ENCODE assay signal across 17 cellular contexts in the genomic region with DNA sequence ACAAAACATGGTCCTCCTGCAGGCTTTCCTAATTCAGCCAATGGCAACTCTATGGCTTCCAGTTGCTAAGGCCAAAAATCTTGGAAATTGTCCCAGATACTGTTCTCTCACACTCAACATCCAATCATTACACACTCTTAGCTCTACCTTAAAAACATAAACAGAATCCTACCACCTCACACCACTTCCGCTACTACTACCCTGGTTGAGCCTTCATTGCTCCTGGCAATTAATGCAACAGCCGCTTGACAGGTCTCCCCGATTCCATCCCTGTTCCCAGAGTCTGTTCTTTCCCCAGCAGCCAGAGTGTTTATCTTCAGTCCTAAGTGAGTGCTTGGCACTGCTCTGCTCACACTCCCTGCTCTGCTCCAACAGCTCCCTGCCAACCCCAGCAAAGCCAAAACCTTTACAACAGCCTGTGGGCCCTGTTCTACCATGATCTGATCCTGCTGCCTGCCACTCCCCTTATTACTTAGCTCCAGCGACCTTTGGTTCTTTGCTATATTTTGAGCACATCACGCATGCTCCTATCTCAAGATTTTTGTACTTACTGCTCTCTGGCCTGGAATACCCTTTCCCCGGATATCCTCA.
DNase-seq lines count a peak whose midpoint lies in the region; ATAC-seq, FAIRE-seq and TF ChIP-seq lines count a peak whose summit lies in the region.
"Had no signal": no experiment of that assay in that cellular context is flagged by ENCODE, and none has a peak within 500 bp of the region (broad histone marks: within the 10 kb centered on the region; RNA-seq: fewer than 3 reads in every experiment).

No MANE protein-coding gene starts in this region.

- H3K14ac ChIP-seq in trophoblast cell (ENCODE audit: low read length), result no peak overlapping the region

- H4K91ac ChIP-seq in trophoblast cell (ENCODE audit: low read depth, low read length), result no peak overlapping the region

- H2AFZ ChIP-seq in GM23338, result no peak overlapping the region
- H2AFZ ChIP-seq in trophoblast cell (ENCODE audit: insufficient read depth, low read length, poor library complexity), result no peak overlapping the region

- 41% methylated on average over 6 of the region's 6 CpGs for WGBS in esophagus muscularis mucosa
- WGBS in small intestine, 3 donors, result 25 to 47% (median 33%) methylated on average over 6 of the region's 6 CpGs
- no CpG with 5 or more reads among the region's 6 CpGs for WGBS in trophoblast cell (ENCODE audit: extremely low coverage, insufficient coverage, insufficient read length)

- H3K4me3 ChIP-seq in LNCaP clone FGC (ENCODE audit: low read depth, low read length) (no peak overlapping the region), esophagus muscularis mucosa (peak overlapping the region in 2 of 4 donors; percentile 0 to 23), small intestine (ENCODE audit: low read depth in 1 of 2, low read length in 2 of 2) (no peak overlapping the region), GM23338 (no peak overlapping the region), trophoblast cell (ENCODE audit: low read depth, low read length) (no peak overlapping the region), BE2C (ENCODE audit: low read depth, low read length) (no peak overlapping the region)

- H3K27ac Mint-ChIP-seq in GM23338, result no peak overlapping the region
- H3K27ac Mint-ChIP-seq: activated T-helper 1 cell treated with anti-CD3 and anti-CD28 coated beads, Interleukin-12 subunit alpha, Interleukin-12 subunit beta, Interleukin-2, Interleukin-4 antibody, amounts not matched to agents 30 ng/mL and 10 ng/mL and 1 ng/mL, durations not matched to agents 14 hours and 24 hours and 36 hours; brain; T-helper 1 cell treated with Interleukin-12 subunit alpha and Interleukin-12 subunit beta and Interleukin-4 antibody, amounts not matched to agents 30 μg/mL and 1 μg/mL, for 36 hours had no signal

- no peak overlapping the region for H3K23ac ChIP-seq in trophoblast cell (ENCODE audit: low read length)

- ATAC-seq in left lobe of liver (peak; percentile 96), GM23338 (no peak)

- H3K9me3 Mint-ChIP-seq in GM23338, result no peaks in the 10 kb centered on the region
- H3K9me3 Mint-ChIP-seq: activated T-helper 1 cell treated with anti-CD3 and anti-CD28 coated beads, Interleukin-12 subunit alpha, Interleukin-12 subunit beta, Interleukin-2, Interleukin-4 antibody, amounts not matched to agents 30 ng/mL and 10 ng/mL and 1 ng/mL, durations not matched to agents 14 hours and 24 hours and 36 hours; brain; immature natural killer cell; T-helper 1 cell treated with Interleukin-12 subunit alpha and Interleukin-12 subunit beta and Interleukin-4 antibody, amounts not matched to agents 30 μg/mL and 1 μg/mL, for 36 hours had no signal

- H3K4me2 ChIP-seq in GM23338 (no peak overlapping the region), trophoblast cell (ENCODE audit: low read length) (no peak overlapping the region)

- no peak overlapping the region for H2BK120ac ChIP-seq in trophoblast cell (ENCODE audit: insufficient read depth, low read length, poor library complexity)

- H3K27me3 ChIP-seq in esophagus muscularis mucosa (no peaks in the 10 kb centered on the region), small intestine (ENCODE audit: control insufficient read depth in 2 of 2, insufficient read depth in 2 of 2, low read length in 2 of 2) (no peaks in the 10 kb centered on the region), GM23338 (ENCODE audit: insufficient read depth) (no peaks in the 10 kb centered on the region), trophoblast cell (ENCODE audit: insufficient read depth, low read length) (no peaks in the 10 kb centered on the region), BE2C (no peaks in the 10 kb centered on the region)

- H4K12ac ChIP-seq in trophoblast cell (ENCODE audit: low read depth, low read length), result no peak overlapping the region

- H3K36me3 ChIP-seq in esophagus muscularis mucosa, result peaks cover 24 to 71% (median 61%) of the 10 kb centered on the region in 4 donors
- peaks cover 3 to 24% of the 10 kb centered on the region in 2 donors for H3K36me3 ChIP-seq in small intestine (ENCODE audit: control insufficient read depth in 2 of 2, insufficient read depth in 2 of 2, low read length in 2 of 2)
- H3K36me3 ChIP-seq in GM23338 (ENCODE audit: insufficient read depth), result peaks cover 33% of the 10 kb centered on the region
- peaks cover 24 to 36% of the 10 kb centered on the region in 2 experiments for H3K36me3 ChIP-seq in trophoblast cell (ENCODE audit: control insufficient read depth in 1 of 2, insufficient read depth in 2 of 2, low read length in 2 of 2)
- H3K36me3 ChIP-seq in BE2C, result peaks cover 9% of the 10 kb centered on the region

- H3K27me3 Mint-ChIP-seq in GM23338 (ENCODE audit: insufficient read depth, low read depth, poor library complexity), result no peaks in the 10 kb centered on the region
- H3K27me3 Mint-ChIP-seq: brain had no signal

- no peak overlapping the region for H4K8ac ChIP-seq in trophoblast cell (ENCODE audit: low read depth, low read length)

- H3K4ac ChIP-seq in trophoblast cell (ENCODE audit: low read depth, low read length), result no peak overlapping the region

- H2BK12ac ChIP-seq in trophoblast cell (ENCODE audit: low read length), result no peak overlapping the region

- no peak for FAIRE-seq in small intestine (lab: Jason Lieb, UNC)
- FAIRE-seq: GM12892, H1 had no signal

- H3K9me3 ChIP-seq in esophagus muscularis mucosa (no peaks in the 10 kb centered on the region), small intestine (ENCODE audit: control insufficient read depth, low read depth) (no peaks in the 10 kb centered on the region), trophoblast cell (ENCODE audit: insufficient read depth, low read depth, low read length) (no peaks in the 10 kb centered on the region), BE2C (no peaks in the 10 kb centered on the region)

- no peaks in the 10 kb centered on the region for H3K4me1 Mint-ChIP-seq in GM23338
- H3K4me1 Mint-ChIP-seq: brain had no signal

- H3K79me1 ChIP-seq in trophoblast cell (ENCODE audit: low read length), result no peaks in the 10 kb centered on the region

- H3F3A ChIP-seq in GM23338 (replicated peaks; ENCODE audit: low read depth), result no peaks in the 10 kb centered on the region

- no peak overlapping the region for H2AK5ac ChIP-seq in trophoblast cell (ENCODE audit: low read length)

- H3K79me2 ChIP-seq in GM23338 (replicated peaks; ENCODE audit: insufficient read depth), result no peaks in the 10 kb centered on the region; the same call in 1 of the 2 replicates
- H3K79me2 ChIP-seq in trophoblast cell (ENCODE audit: control insufficient read depth, insufficient read depth, low read length, poor library complexity), result no peaks in the 10 kb centered on the region

- TF ChIP-seq EP300 in esophagus muscularis mucosa (IDR thresholded peaks at IDR 0.05), result no peak

- no peak overlapping the region for H3K4me3 Mint-ChIP-seq in GM23338
- H3K4me3 Mint-ChIP-seq: activated T-helper 1 cell treated with anti-CD3 and anti-CD28 coated beads, Interleukin-12 subunit alpha, Interleukin-12 subunit beta, Interleukin-2, Interleukin-4 antibody, amounts not matched to agents 30 ng/mL and 10 ng/mL and 1 ng/mL, durations not matched to agents 14 hours and 24 hours and 36 hours; brain; immature natural killer cell; T-helper 1 cell treated with Interleukin-12 subunit alpha and Interleukin-12 subunit beta and Interleukin-4 antibody, amounts not matched to agents 30 μg/mL and 1 μg/mL, for 36 hours had no signal

- TF ChIP-seq POLR2A in esophagus muscularis mucosa (IDR thresholded peaks at IDR 0.05; ENCODE audit: low read depth), result no peak

- peak overlapping the region; percentile 57 to 72 (median 64) for H3K27ac ChIP-seq in esophagus muscularis mucosa (replicated peaks in 1 of 4)
- peak overlapping the region; percentile 56 to 62 for H3K27ac ChIP-seq in small intestine (ENCODE audit: low read depth in 1 of 2, low read length in 1 of 2)
- no peak overlapping the region; the same call in 1 of the 2 replicates for H3K27ac ChIP-seq in GM23338 (ENCODE audit: low read depth)
- H3K27ac ChIP-seq in trophoblast cell (ENCODE audit: low read depth, low read length), result no peak overlapping the region

- H3K4me1 ChIP-seq in esophagus muscularis mucosa (peaks cover 16 to 23% (median 18%) of the 10 kb centered on the region in 4 donors), small intestine (ENCODE audit: control insufficient read depth in 2 of 2, insufficient read depth in 1 of 2, low read depth in 1 of 2, low read length in 1 of 2) (peaks cover 0 to 13% of the 10 kb centered on the region in 2 donors), GM23338 (ENCODE audit: insufficient read depth) (no peaks in the 10 kb centered on the region), trophoblast cell (ENCODE audit: control insufficient read depth in 1 of 2, insufficient read depth in 2 of 2, low read length in 2 of 2) (no peaks in the 10 kb centered on the region), BE2C (no peaks in the 10 kb centered on the region)

- H4K20me1 ChIP-seq in GM23338 (replicated peaks; ENCODE audit: insufficient read depth), result peaks cover 5% of the 10 kb centered on the region

- peaks cover 39% of the 10 kb centered on the region for H3K36me3 Mint-ChIP-seq in GM23338 (ENCODE audit: low read depth)

- TF ChIP-seq CTCF in LNCaP clone FGC (IDR thresholded peaks at IDR 0.05; ENCODE audit: control insufficient read depth, extremely low read depth, insufficient read depth) (no peak), esophagus muscularis mucosa (IDR thresholded peaks at IDR 0.05) (no peak), GM23338 (conservative IDR thresholded peaks at IDR 0.05; ENCODE audit: low read depth in 2 of 2) (no peak), BE2C (IDR thresholded peaks at IDR 0.05; ENCODE audit: low read depth, low read length) (no peak)

- H3K9me2 ChIP-seq in GM23338 (ENCODE audit: insufficient read depth), result no peaks in the 10 kb centered on the region

- no peak overlapping the region for H3K18ac ChIP-seq in trophoblast cell (ENCODE audit: low read length)

- intact Hi-C loops in esophagus muscularis mucosa (cut with DNase I), result no loop called here

- no peak overlapping the region for H2BK5ac ChIP-seq in trophoblast cell (ENCODE audit: low read depth, low read length, poor library complexity)

- no peak overlapping the region for H3K9ac ChIP-seq in trophoblast cell (ENCODE audit: low read length)

- DNase-seq in LNCaP clone FGC (ENCODE audit: low read depth), result peak; percentile 7
- DNase-seq in esophagus muscularis mucosa (ENCODE audit: extremely low spot score), result no peak
- DNase-seq in left lobe of liver (ENCODE audit: low spot score), result peak; percentile 76
- DNase-seq in small intestine, result peak; percentile 88
- no peak for DNase-seq in islet precursor cell
- DNase-seq in GM23338 (ENCODE audit: low spot score), result no peak
- no peak for DNase-seq in trophoblast cell
- no peak for DNase-seq in BE2C
- DNase-seq: activated CD4-positive, alpha-beta T cell treated with anti-CD3 and anti-CD28 coated beads for 48 hours; AML-193; immature natural killer cell; stimulated activated CD4-positive, alpha-beta T cell treated with anti-CD3 and anti-CD28 coated beads, Interleukin-12 subunit alpha, Interleukin-12 subunit beta, amount 100 ng/mL, for 4 hours had no signal

Comparison
In these comparisons a context has a peak if more than half of its experiments do, and no peak if none do; other contexts are left out.
1. DNase-seq: peak in LNCaP clone FGC (single experiment), left lobe of liver (single experiment) and small intestine (single experiment); none in esophagus muscularis mucosa (single experiment), islet precursor cell (single experiment), GM23338 (single experiment), trophoblast cell (0 of 2) and BE2C (single experiment).
2. H3K27ac ChIP-seq: peak in esophagus muscularis mucosa (4 of 4) and small intestine (2 of 2); none in GM23338 (single experiment) and trophoblast cell (single experiment).